In the genomic region with DNA sequence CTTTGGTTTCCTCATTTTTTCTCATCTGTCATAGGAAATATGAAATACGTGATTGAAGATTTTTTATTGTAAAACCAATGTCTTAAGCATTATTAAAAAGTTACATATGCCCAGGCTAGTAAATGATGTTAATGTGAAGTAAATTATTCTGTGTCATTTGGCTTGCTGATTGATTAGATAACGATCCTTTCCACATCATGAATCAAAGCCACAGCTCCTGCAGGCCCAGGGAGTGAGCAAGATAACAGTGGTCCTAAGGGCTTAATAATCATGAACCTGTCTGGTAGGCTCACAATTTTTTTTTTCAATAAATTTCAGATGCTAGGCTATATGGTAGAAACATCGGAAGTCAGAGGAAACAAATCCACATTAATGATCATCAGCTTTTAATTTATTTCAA, we compare ENCODE assay signal across 33 cellular contexts.
DNase-seq lines count a peak whose midpoint lies in the region; ATAC-seq, FAIRE-seq and TF ChIP-seq lines count a peak whose summit lies in the region.
"Had no signal": no experiment of that assay in that cellular context is flagged by ENCODE, and none has a peak within 500 bp of the region (broad histone marks: within the 10 kb centered on the region; RNA-seq: fewer than 3 reads in every experiment).

No MANE protein-coding gene starts in this region.

- peaks cover 5% of the 10 kb centered on the region for H3K36me3 Mint-ChIP-seq in nephron progenitor cell (ENCODE audit: low read depth)
- H3K36me3 Mint-ChIP-seq: CD14-positive monocyte; CD4-positive, alpha-beta memory T cell; CD4-positive, CD25-positive, alpha-beta regulatory T cell; CD8-positive, alpha-beta memory T cell; CD8-positive, alpha-beta T cell had no signal

- no peak for TF ChIP-seq CTCF in SK-N-SH (IDR thresholded peaks at IDR 0.05)
- TF ChIP-seq CTCF in nephron progenitor cell (IDR thresholded peaks at IDR 0.05), result no peak

- H3K79me2 ChIP-seq in SK-N-SH (ENCODE audit: insufficient read depth), result no peaks in the 10 kb centered on the region

- 35% methylated on average over 3 of the region's 3 CpGs for WGBS in SK-N-SH (ENCODE audit: low lambda C conversion rate)

- no peak for ATAC-seq in SK-N-SH treated with all-trans-retinoic acid at 6 μM for 48 hours
- ATAC-seq: A549; CD8-positive, alpha-beta T cell had no signal

- CTCF ChIA-PET in SK-N-SH (lab: Yijun Ruan, JAX), result no interaction called here

- H3K27ac ChIP-seq in SK-N-SH (ENCODE audit: low read depth in 2 of 2, low read length in 1 of 2), result peak overlapping the region in 1 of 2 experiments; percentile 73; a peak in 2 of 4 replicates
- H3K27ac ChIP-seq: 22Rv1; A549; BLaER1; BLaER1 treated with 17β-estradiol and CSF1 and Interleukin-3, amounts not matched to agents 10 nM and 100 nM; C4-2B had no signal

- peak in 1 of 2 experiments; percentile 83; a peak in 2 of 4 replicates for TF ChIP-seq EP300 in SK-N-SH (IDR thresholded peaks at IDR 0.05; ENCODE audit: borderline replicate concordance in 1 of 2, low read depth in 1 of 2, low read length in 1 of 2)

- no peak overlapping the region for H2AFZ ChIP-seq in SK-N-SH (ENCODE audit: low read depth)

- H3K4me3 ChIP-seq in SK-N-SH (ENCODE audit: low read depth in 2 of 2, low read length in 1 of 2), result no peak overlapping the region
- H3K4me3 ChIP-seq: A549; BLaER1; BLaER1 treated with 17β-estradiol and CSF1 and Interleukin-3, amounts not matched to agents 10 nM and 100 nM had no signal

- no peaks in the 10 kb centered on the region for H3K36me3 ChIP-seq in SK-N-SH (replicated peaks in 1 of 2; ENCODE audit: control insufficient read depth in 1 of 2, insufficient read depth in 2 of 2, low read length in 1 of 2)
- H3K36me3 ChIP-seq: BE2C; BLaER1; BLaER1 treated with 17β-estradiol and CSF1 and Interleukin-3, amounts not matched to agents 10 nM and 100 nM had no signal

- H3K27me3 ChIP-seq in SK-N-SH (ENCODE audit: insufficient read depth), result no peaks in the 10 kb centered on the region
- H3K27me3 ChIP-seq: BE2C; BLaER1; BLaER1 treated with 17β-estradiol and CSF1 and Interleukin-3, amounts not matched to agents 10 nM and 100 nM had no signal

- POLR2A ChIA-PET in SK-N-SH (lab: Yijun Ruan, JAX), result no interaction called here

- no peaks in the 10 kb centered on the region for H3K4me1 Mint-ChIP-seq in nephron progenitor cell
- H3K4me1 Mint-ChIP-seq: B cell; CD14-positive monocyte; CD4-positive, alpha-beta memory T cell; CD4-positive, CD25-positive, alpha-beta regulatory T cell; CD8-positive, alpha-beta memory T cell had no signal

- H3K9ac ChIP-seq in SK-N-SH, result no peak overlapping the region
- H3K9ac ChIP-seq: BLaER1; BLaER1 treated with 17β-estradiol and CSF1 and Interleukin-3, amounts not matched to agents 10 nM and 100 nM had no signal

- H3K4me1 ChIP-seq in SK-N-SH (ENCODE audit: control insufficient read depth in 1 of 2, insufficient read depth in 2 of 2, low read depth in 1 of 2, low read length in 1 of 2), result no peaks in the 10 kb centered on the region; a peak in 1 of 4 replicates
- H3K4me1 ChIP-seq: A549; BLaER1; BLaER1 treated with 17β-estradiol and CSF1 and Interleukin-3, amounts not matched to agents 10 nM and 100 nM; Caco-2 had no signal

- H3K27ac Mint-ChIP-seq in nephron progenitor cell, result peak overlapping the region; percentile 18
- H3K27ac Mint-ChIP-seq: B cell; CD14-positive monocyte; CD4-positive, alpha-beta memory T cell; CD4-positive, alpha-beta T cell; CD4-positive, CD25-positive, alpha-beta regulatory T cell; CD8-positive, alpha-beta memory T cell; CD8-positive, alpha-beta T cell had no signal

- no peak for TF ChIP-seq POLR2A in H54 (IDR thresholded peaks at IDR 0.05; ENCODE audit: low read depth, low read length)

- DNase-seq in SK-N-SH (no peak), nephron progenitor cell (no peak), H54 (ENCODE audit: insufficient read length, low spot score) (no peak)
- DNase-seq: 8988T; ACHN; AML-193; BE2C; C1 segment of cervical spinal cord; Caco-2; Calu3; CD4-positive, alpha-beta memory T cell; CD4-positive, alpha-beta T cell; CD4-positive, CD25-positive, alpha-beta regulatory T cell; CD8-positive, alpha-beta memory T cell; CD8-positive, alpha-beta T cell; COR-L47; DMS 273 treated with DMSO at 0.1 percent for 48 hours; DMS153; DMS53; DMS79; DMS79 treated with DMSO at 0.1 percent for 48 hours; DND-41; EL had no signal

- H3K4me2 ChIP-seq in SK-N-SH, result no peak overlapping the region
- H3K4me2 ChIP-seq: A549; BLaER1; BLaER1 treated with 17β-estradiol and CSF1 and Interleukin-3, amounts not matched to agents 10 nM and 100 nM had no signal

- no peaks in the 10 kb centered on the region for H3F3A ChIP-seq in SK-N-SH (replicated peaks; ENCODE audit: insufficient read depth)

- no peak overlapping the region for H3K4me3 Mint-ChIP-seq in nephron progenitor cell
- H3K4me3 Mint-ChIP-seq: B cell; CD14-positive monocyte; CD4-positive, alpha-beta memory T cell; CD4-positive, alpha-beta T cell; CD4-positive, CD25-positive, alpha-beta regulatory T cell; CD8-positive, alpha-beta memory T cell; CD8-positive, alpha-beta T cell had no signal

- H4K20me1 ChIP-seq in SK-N-SH (ENCODE audit: insufficient read depth), result no peaks in the 10 kb centered on the region
- H4K20me1 ChIP-seq: BLaER1; BLaER1 treated with 17β-estradiol and CSF1 and Interleukin-3, amounts not matched to agents 10 nM and 100 nM had no signal

- FAIRE-seq in H54 (lab: Jason Lieb, UNC), result no peak
- FAIRE-seq: A204.1, A549, D721Med had no signal

- no peaks in the 10 kb centered on the region for H3K27me3 Mint-ChIP-seq in nephron progenitor cell (ENCODE audit: low read depth, poor library complexity)
- H3K27me3 Mint-ChIP-seq: B cell; CD4-positive, alpha-beta memory T cell; CD4-positive, alpha-beta T cell; CD4-positive, CD25-positive, alpha-beta regulatory T cell; CD8-positive, alpha-beta memory T cell had no signal

- no peak for TF ChIP-seq RAD21 in SK-N-SH (IDR thresholded peaks at IDR 0.05; ENCODE audit: low read length)

- no peaks in the 10 kb centered on the region for H3K9me3 ChIP-seq in SK-N-SH
- H3K9me3 ChIP-seq: A549, BE2C, Caco-2 had no signal

- H3K9me3 Mint-ChIP-seq in nephron progenitor cell, result peaks cover 14% of the 10 kb centered on the region
- H3K9me3 Mint-ChIP-seq: CD4-positive, alpha-beta T cell; CD8-positive, alpha-beta T cell had no signal

- no peaks in the 10 kb centered on the region for H3K9me2 ChIP-seq in SK-N-SH

TF ChIP-seq in SK-N-SH, 30 proteins besides CTCF, POLR2A, EP300 and RAD21:
- TF ChIP-seq, protein P1, sequence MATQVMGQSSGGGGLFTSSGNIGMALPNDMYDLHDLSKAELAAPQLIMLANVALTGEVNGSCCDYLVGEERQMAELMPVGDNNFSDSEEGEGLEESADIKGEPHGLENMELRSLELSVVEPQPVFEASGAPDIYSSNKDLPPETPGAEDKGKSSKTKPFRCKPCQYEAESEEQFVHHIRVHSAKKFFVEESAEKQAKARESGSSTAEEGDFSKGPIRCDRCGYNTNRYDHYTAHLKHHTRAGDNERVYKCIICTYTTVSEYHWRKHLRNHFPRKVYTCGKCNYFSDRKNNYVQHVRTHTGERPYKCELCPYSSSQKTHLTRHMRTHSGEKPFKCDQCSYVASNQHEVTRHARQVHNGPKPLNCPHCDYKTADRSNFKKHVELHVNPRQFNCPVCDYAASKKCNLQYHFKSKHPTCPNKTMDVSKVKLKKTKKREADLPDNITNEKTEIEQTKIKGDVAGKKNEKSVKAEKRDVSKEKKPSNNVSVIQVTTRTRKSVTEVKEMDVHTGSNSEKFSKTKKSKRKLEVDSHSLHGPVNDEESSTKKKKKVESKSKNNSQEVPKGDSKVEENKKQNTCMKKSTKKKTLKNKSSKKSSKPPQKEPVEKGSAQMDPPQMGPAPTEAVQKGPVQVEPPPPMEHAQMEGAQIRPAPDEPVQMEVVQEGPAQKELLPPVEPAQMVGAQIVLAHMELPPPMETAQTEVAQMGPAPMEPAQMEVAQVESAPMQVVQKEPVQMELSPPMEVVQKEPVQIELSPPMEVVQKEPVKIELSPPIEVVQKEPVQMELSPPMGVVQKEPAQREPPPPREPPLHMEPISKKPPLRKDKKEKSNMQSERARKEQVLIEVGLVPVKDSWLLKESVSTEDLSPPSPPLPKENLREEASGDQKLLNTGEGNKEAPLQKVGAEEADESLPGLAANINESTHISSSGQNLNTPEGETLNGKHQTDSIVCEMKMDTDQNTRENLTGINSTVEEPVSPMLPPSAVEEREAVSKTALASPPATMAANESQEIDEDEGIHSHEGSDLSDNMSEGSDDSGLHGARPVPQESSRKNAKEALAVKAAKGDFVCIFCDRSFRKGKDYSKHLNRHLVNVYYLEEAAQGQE (IDR thresholded peaks at IDR 0.05; ENCODE audit: low read depth, low read length), result no peak
- TF ChIP-seq GATA2 (CRISPR knock-in tag; IDR thresholded peaks at IDR 0.05), result peak; percentile 60

TF ChIP-seq in SK-N-SH treated with all-trans-retinoic acid at 6 μM for 48 hours, 23 proteins besides CTCF, POLR2A, EP300 and RAD21 (continues in another document):
- TF ChIP-seq CSDC2 (CRISPR knock-in tag; IDR thresholded peaks at IDR 0.05), result no peak
- TF ChIP-seq PPARA (CRISPR knock-in tag; IDR thresholded peaks at IDR 0.05; ENCODE audit: borderline replicate concordance), result no peak
- TF ChIP-seq RARB (CRISPR knock-in tag; IDR thresholded peaks at IDR 0.05), result no peak
- TF ChIP-seq SNAI2 (CRISPR knock-in tag; IDR thresholded peaks at IDR 0.05), result no peak
- TF ChIP-seq TCF4 (CRISPR knock-in tag; IDR thresholded peaks at IDR 0.05; ENCODE audit: borderline replicate concordance), result no peak
- TF ChIP-seq ZFP3 (CRISPR knock-in tag; IDR thresholded peaks at IDR 0.05), result no peak
- no peak for TF ChIP-seq ZFP30 (CRISPR knock-in tag; IDR thresholded peaks at IDR 0.05)
- TF ChIP-seq, protein P2, sequence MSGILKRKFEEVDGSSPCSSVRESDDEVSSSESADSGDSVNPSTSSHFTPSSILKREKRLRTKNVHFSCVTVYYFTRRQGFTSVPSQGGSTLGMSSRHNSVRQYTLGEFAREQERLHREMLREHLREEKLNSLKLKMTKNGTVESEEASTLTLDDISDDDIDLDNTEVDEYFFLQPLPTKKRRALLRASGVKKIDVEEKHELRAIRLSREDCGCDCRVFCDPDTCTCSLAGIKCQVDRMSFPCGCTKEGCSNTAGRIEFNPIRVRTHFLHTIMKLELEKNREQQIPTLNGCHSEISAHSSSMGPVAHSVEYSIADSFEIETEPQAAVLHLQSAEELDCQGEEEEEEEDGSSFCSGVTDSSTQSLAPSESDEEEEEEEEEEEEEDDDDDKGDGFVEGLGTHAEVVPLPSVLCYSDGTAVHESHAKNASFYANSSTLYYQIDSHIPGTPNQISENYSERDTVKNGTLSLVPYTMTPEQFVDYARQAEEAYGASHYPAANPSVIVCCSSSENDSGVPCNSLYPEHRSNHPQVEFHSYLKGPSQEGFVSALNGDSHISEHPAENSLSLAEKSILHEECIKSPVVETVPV (CRISPR knock-in tag; IDR thresholded peaks at IDR 0.05), result no peak
- no peak for TF ChIP-seq ZC3H10 (CRISPR knock-in tag; IDR thresholded peaks at IDR 0.05)
- no peak for TF ChIP-seq ZNF70 (CRISPR knock-in tag; IDR thresholded peaks at IDR 0.05)
- TF ChIP-seq TOX (CRISPR knock-in tag; IDR thresholded peaks at IDR 0.05; ENCODE audit: borderline replicate concordance), result no peak
- no peak for TF ChIP-seq ISL1 (CRISPR knock-in tag; IDR thresholded peaks at IDR 0.05)
- TF ChIP-seq OSR1 (CRISPR knock-in tag; IDR thresholded peaks at IDR 0.05), result no peak
